In genomic region chr4:82893942-82894341, GRCh38 we compare ENCODE assay signal across 31 cellular contexts. TPM values are rescaled to one million over a fixed set of nuclear protein-coding genes. Genes with fewer than 3 reads are reported as not detected.
DNase-seq lines count a peak whose midpoint lies in the region; ATAC-seq, FAIRE-seq and TF ChIP-seq lines count a peak whose summit lies in the region.
"Had no signal": no experiment of that assay in that cellular context is flagged by ENCODE, and none has a peak within 500 bp of the region (broad histone marks: within the 10 kb centered on the region; RNA-seq: fewer than 3 reads in every experiment).

No MANE protein-coding gene starts in this region.

- no peaks in the 10 kb centered on the region for H3K27me3 Mint-ChIP-seq in activated naive CD4-positive, alpha-beta T cell treated with anti-CD3 and anti-CD28 coated beads for 36 hours (ENCODE audit: low read depth)
- no peaks in the 10 kb centered on the region for H3K27me3 Mint-ChIP-seq in activated naive CD4-positive, alpha-beta T cell treated with anti-CD3 and anti-CD28 coated beads, Interleukin-2, amount 10 ng/mL, durations not matched to agents 7 days and 5 days
- H3K27me3 Mint-ChIP-seq: activated CD4-positive, alpha-beta T cell treated with anti-CD3 and anti-CD28 coated beads, Interleukin-2, amount 10 ng/mL, durations not matched to agents 24 days and 14 days; activated CD8-positive, alpha-beta memory T cell treated with anti-CD3 and anti-CD28 coated beads, Interleukin-2, amount 10 ng/mL, durations not matched to agents 7 days and 5 days; activated naive CD8-positive, alpha-beta T cell treated with anti-CD3 and anti-CD28 coated beads, Interleukin-2, amount 10 ng/mL, durations not matched to agents 7 days and 5 days; T-helper 17 cell had no signal

- WGBS in small intestine, 3 donors = 29 to 76% (median 54%) methylated on average over 3 of the region's 3 CpGs

- no peaks in the 10 kb centered on the region for H3K9me3 Mint-ChIP-seq in activated naive CD4-positive, alpha-beta T cell treated with anti-CD3 and anti-CD28 coated beads for 36 hours
- no peaks in the 10 kb centered on the region for H3K9me3 Mint-ChIP-seq in activated naive CD4-positive, alpha-beta T cell treated with anti-CD3 and anti-CD28 coated beads, Interleukin-2, amount 10 ng/mL, durations not matched to agents 7 days and 5 days
- H3K9me3 Mint-ChIP-seq: activated CD4-positive, alpha-beta T cell treated with anti-CD3 and anti-CD28 coated beads, Interleukin-2, amount 10 ng/mL, durations not matched to agents 24 days and 14 days; activated naive CD8-positive, alpha-beta T cell treated with anti-CD3 and anti-CD28 coated beads, Interleukin-2, amount 10 ng/mL, durations not matched to agents 7 days and 5 days; activated T-helper 1 cell treated with anti-CD3 and anti-CD28 coated beads, Interleukin-12 subunit alpha, Interleukin-12 subunit beta, Interleukin-2, Interleukin-4 antibody, amounts not matched to agents 30 ng/mL and 10 ng/mL and 1 ng/mL, durations not matched to agents 14 hours and 24 hours and 36 hours had no signal

- CTCF ChIA-PET in activated naive CD4-positive, alpha-beta T cell treated with anti-CD3 and anti-CD28 coated beads for 36 hours (lab: Charles Lee) = no interaction called here
- CTCF ChIA-PET in activated naive CD4-positive, alpha-beta T cell treated with anti-CD3 and anti-CD28 coated beads, Interleukin-2, amount 10 ng/mL, durations not matched to agents 7 days and 5 days (lab: Charles Lee) = interaction anchor here (1.1 kb wide), 1 partner anchor 42 kb away, joined by 4 read pairs; no protein-coding TSS in a partner anchor

- peaks cover 5 to 6% of the 10 kb centered on the region in 2 donors for H3K36me3 ChIP-seq in small intestine (ENCODE audit: control insufficient read depth in 2 of 2, insufficient read depth in 2 of 2, low read length in 2 of 2)

- H3K4me3 Mint-ChIP-seq in activated naive CD4-positive, alpha-beta T cell treated with anti-CD3 and anti-CD28 coated beads for 36 hours = no peak overlapping the region
- no peak overlapping the region for H3K4me3 Mint-ChIP-seq in activated naive CD4-positive, alpha-beta T cell treated with anti-CD3 and anti-CD28 coated beads, Interleukin-2, amount 10 ng/mL, durations not matched to agents 7 days and 5 days
- H3K4me3 Mint-ChIP-seq: activated CD4-positive, alpha-beta T cell treated with anti-CD3 and anti-CD28 coated beads, Interleukin-2, amount 10 ng/mL, durations not matched to agents 24 days and 14 days; activated CD8-positive, alpha-beta memory T cell treated with anti-CD3 and anti-CD28 coated beads, Interleukin-2, amount 10 ng/mL, durations not matched to agents 7 days and 5 days; activated naive CD8-positive, alpha-beta T cell treated with anti-CD3 and anti-CD28 coated beads, Interleukin-2, amount 10 ng/mL, durations not matched to agents 7 days and 5 days; activated T-helper 1 cell treated with anti-CD3 and anti-CD28 coated beads, Interleukin-12 subunit alpha, Interleukin-12 subunit beta, Interleukin-2, Interleukin-4 antibody, amounts not matched to agents 30 ng/mL and 10 ng/mL and 1 ng/mL, durations not matched to agents 14 hours and 24 hours and 36 hours; T-helper 17 cell had no signal

- ATAC-seq in SK-N-SH treated with all-trans-retinoic acid at 6 μM for 48 hours (no peak), HG02852 (IDR thresholded peaks at IDR 0.05; ENCODE audit: unreplicated experiment) (no peak)
- ATAC-seq: A549; activated CD8-positive, alpha-beta memory T cell treated with anti-CD3 and anti-CD28 coated beads, Interleukin-2, amount 10 ng/mL, durations not matched to agents 7 days and 5 days; gastrocnemius medialis; mucosa of descending colon; T-helper 17 cell had no signal

- peaks cover 3 to 8% of the 10 kb centered on the region in 2 donors for H3K4me1 ChIP-seq in small intestine (ENCODE audit: control insufficient read depth in 2 of 2, insufficient read depth in 1 of 2, low read depth in 1 of 2, low read length in 1 of 2)

- no peak for TF ChIP-seq CTCF in fibroblast of pulmonary artery (IDR thresholded peaks at IDR 0.05; ENCODE audit: low read length, missing control alignments)

- H3K27me3 ChIP-seq in small intestine (ENCODE audit: control insufficient read depth in 2 of 2, insufficient read depth in 2 of 2, low read length in 2 of 2) = no peaks in the 10 kb centered on the region
- H3K27me3 ChIP-seq: BE2C, gastrocnemius medialis, neutrophil, upper lobe of left lung had no signal

- DNase-seq in activated naive CD4-positive, alpha-beta T cell treated with anti-CD3 and anti-CD28 coated beads for 36 hours = no peak
- DNase-seq in activated naive CD4-positive, alpha-beta T cell treated with anti-CD3 and anti-CD28 coated beads, Interleukin-2, amount 10 ng/mL, durations not matched to agents 7 days and 5 days = no peak
- DNase-seq in SK-MEL-5 (ENCODE audit: low read depth, low spot score) = peak; percentile 22
- DNase-seq in fibroblast of pulmonary artery (ENCODE audit: low read depth) = peak; percentile 52
- DNase-seq in small intestine = peak; percentile 68
- no peak for DNase-seq in NCI-H2196 treated with DMSO at 0.1 percent for 48 hours (lab: John Stamatoyannopoulos, UW; ENCODE audit: unreplicated experiment)
- DNase-seq: activated CD4-positive, alpha-beta T cell treated with anti-CD3 and anti-CD28 coated beads, Interleukin-2, amount 10 ng/mL, durations not matched to agents 24 days and 14 days; activated CD8-positive, alpha-beta memory T cell treated with anti-CD3 and anti-CD28 coated beads, Interleukin-2, amount 10 ng/mL, durations not matched to agents 7 days and 5 days; activated naive CD8-positive, alpha-beta T cell treated with anti-CD3 and anti-CD28 coated beads, Interleukin-2, amount 10 ng/mL, durations not matched to agents 7 days and 5 days; BE2C; COR-L47; DMS79 treated with DMSO at 0.1 percent for 48 hours; gastrocnemius medialis; H7; kidney; mucosa of descending colon; NCI-H1092 treated with DMSO at 0.1 percent for 48 hours; NCI-H2029; NCI-H226; NCI-H748 treated with DMSO at 0.1 percent for 48 hours; stimulated activated CD4-positive, alpha-beta T cell treated with anti-CD3 and anti-CD28 coated beads, Interleukin-1b, Interleukin-23, amount 100 ng/mL, for 48 hours; T-helper 17 cell; upper lobe of left lung had no signal

- peak overlapping the region in 1 of 2 donors; percentile 20 for H3K27ac ChIP-seq in small intestine (ENCODE audit: low read depth in 1 of 2, low read length in 1 of 2)
- H3K27ac ChIP-seq: A549, gastrocnemius medialis, neutrophil, upper lobe of left lung had no signal

- peaks cover 49% of the 10 kb centered on the region for H3K4me1 Mint-ChIP-seq in activated naive CD4-positive, alpha-beta T cell treated with anti-CD3 and anti-CD28 coated beads for 36 hours (ENCODE audit: low read depth)
- peaks cover 43% of the 10 kb centered on the region for H3K4me1 Mint-ChIP-seq in activated naive CD4-positive, alpha-beta T cell treated with anti-CD3 and anti-CD28 coated beads, Interleukin-2, amount 10 ng/mL, durations not matched to agents 7 days and 5 days

- in situ Hi-C loops in SK-MEL-5 (cut with HindIII; ENCODE audit: low pct_unique_long_range_greater_than_20kb, low sequenced_read_pairs) = no loop called here

- peaks cover 41% of the 10 kb centered on the region for H3K36me3 Mint-ChIP-seq in activated naive CD4-positive, alpha-beta T cell treated with anti-CD3 and anti-CD28 coated beads for 36 hours (ENCODE audit: low read depth)
- peaks cover 37% of the 10 kb centered on the region for H3K36me3 Mint-ChIP-seq in activated naive CD4-positive, alpha-beta T cell treated with anti-CD3 and anti-CD28 coated beads, Interleukin-2, amount 10 ng/mL, durations not matched to agents 7 days and 5 days

- no peaks in the 10 kb centered on the region for H3K9me3 ChIP-seq in small intestine (ENCODE audit: control insufficient read depth, low read depth)
- H3K9me3 ChIP-seq: A549, BE2C, gastrocnemius medialis, mucosa of descending colon, neutrophil, upper lobe of left lung had no signal

- H3K4me3 ChIP-seq in fibroblast of pulmonary artery (replicated peaks; ENCODE audit: low read depth, low read length) (no peak overlapping the region), small intestine (ENCODE audit: low read depth in 1 of 2, low read length in 2 of 2) (no peak overlapping the region)
- H3K4me3 ChIP-seq: A549, gastrocnemius medialis, lung, mucosa of descending colon, upper lobe of left lung had no signal

- intact Hi-C loops in activated naive CD4-positive, alpha-beta T cell treated with anti-CD3 and anti-CD28 coated beads for 36 hours (cut with micrococcal nuclease) = no loop called here

- peak overlapping the region; percentile 55 for H3K27ac Mint-ChIP-seq in activated naive CD4-positive, alpha-beta T cell treated with anti-CD3 and anti-CD28 coated beads for 36 hours
- H3K27ac Mint-ChIP-seq in activated naive CD4-positive, alpha-beta T cell treated with anti-CD3 and anti-CD28 coated beads, Interleukin-2, amount 10 ng/mL, durations not matched to agents 7 days and 5 days = no peak overlapping the region
- H3K27ac Mint-ChIP-seq: activated CD4-positive, alpha-beta T cell treated with anti-CD3 and anti-CD28 coated beads, Interleukin-2, amount 10 ng/mL, durations not matched to agents 24 days and 14 days; activated naive CD8-positive, alpha-beta T cell treated with anti-CD3 and anti-CD28 coated beads, Interleukin-2, amount 10 ng/mL, durations not matched to agents 7 days and 5 days; activated T-helper 1 cell treated with anti-CD3 and anti-CD28 coated beads, Interleukin-12 subunit alpha, Interleukin-12 subunit beta, Interleukin-2, Interleukin-4 antibody, amounts not matched to agents 30 ng/mL and 10 ng/mL and 1 ng/mL, durations not matched to agents 14 hours and 24 hours and 36 hours; T-helper 17 cell had no signal

- FAIRE-seq in small intestine (lab: Jason Lieb, UNC) = no peak
- FAIRE-seq: A549, GM12892, HTR-8/SVneo, kidney had no signal

RNA-seq across cellular contexts. Expression of gene SEC31A, which starts 3.0 kb away (rescaled TPM):
- total RNA-seq in activated naive CD4-positive, alpha-beta T cell treated with anti-CD3 and anti-CD28 coated beads for 36 hours = 10 to 100 TPM; 85.1 to 85.7 TPM
- total RNA-seq in SK-MEL-5 (2014; rRNA removed; shearing (Covaris generic)) = 91.3 and 104 TPM in 2 replicates
- polyA plus RNA-seq in SK-MEL-5 (2015; cell fraction: cytosol; rRNA removed) = 90.0 and 100 TPM in 2 replicates
- polyA plus RNA-seq in SK-MEL-5 (2015; cell fraction: nucleus; rRNA removed) = 125 and 135 TPM in 2 replicates
- 100 to 1,000 TPM in 2 of 3 donors, 10 to 100 TPM in 1; 95.3 to 204 (median 124) TPM for polyA plus RNA-seq in small intestine

RNA-seq across cellular contexts. Expression of gene THAP9, which starts 6.6 kb away (rescaled TPM):
- 1 to 10 TPM; 2.7 to 3.3 TPM for total RNA-seq in activated naive CD4-positive, alpha-beta T cell treated with anti-CD3 and anti-CD28 coated beads for 36 hours
- total RNA-seq in SK-MEL-5 (2014; rRNA removed; shearing (Covaris generic)) = 6.5 and 6.9 TPM in 2 replicates
- 2.8 and 3.0 TPM in 2 replicates for polyA plus RNA-seq in SK-MEL-5 (2015; cell fraction: cytosol; rRNA removed)
- polyA plus RNA-seq in SK-MEL-5 (2015; cell fraction: nucleus; rRNA removed) = 18.8 and 24.1 TPM in 2 replicates
- 1 to 10 TPM in 2 of 3 donors, under 1 TPM in 1; 0.54 to 2.9 (median 2.1) TPM for polyA plus RNA-seq in small intestine

Comparison
In these comparisons a context has a peak if more than half of its experiments do, and no peak if none do; other contexts are left out.
1. DNase-seq: peak in SK-MEL-5 (single experiment), fibroblast of pulmonary artery (single experiment) and small intestine (single experiment); none in activated naive CD4-positive, alpha-beta T cell treated with anti-CD3 and anti-CD28 coated beads for 36 hours (single experiment), activated naive CD4-positive, alpha-beta T cell treated with anti-CD3 and anti-CD28 coated beads, Interleukin-2, amount 10 ng/mL, durations not matched to agents 7 days and 5 days (single experiment) and NCI-H2196 treated with DMSO at 0.1 percent for 48 hours (single experiment).